ENCODE assay signal across 13 cellular contexts in the genomic region with DNA sequence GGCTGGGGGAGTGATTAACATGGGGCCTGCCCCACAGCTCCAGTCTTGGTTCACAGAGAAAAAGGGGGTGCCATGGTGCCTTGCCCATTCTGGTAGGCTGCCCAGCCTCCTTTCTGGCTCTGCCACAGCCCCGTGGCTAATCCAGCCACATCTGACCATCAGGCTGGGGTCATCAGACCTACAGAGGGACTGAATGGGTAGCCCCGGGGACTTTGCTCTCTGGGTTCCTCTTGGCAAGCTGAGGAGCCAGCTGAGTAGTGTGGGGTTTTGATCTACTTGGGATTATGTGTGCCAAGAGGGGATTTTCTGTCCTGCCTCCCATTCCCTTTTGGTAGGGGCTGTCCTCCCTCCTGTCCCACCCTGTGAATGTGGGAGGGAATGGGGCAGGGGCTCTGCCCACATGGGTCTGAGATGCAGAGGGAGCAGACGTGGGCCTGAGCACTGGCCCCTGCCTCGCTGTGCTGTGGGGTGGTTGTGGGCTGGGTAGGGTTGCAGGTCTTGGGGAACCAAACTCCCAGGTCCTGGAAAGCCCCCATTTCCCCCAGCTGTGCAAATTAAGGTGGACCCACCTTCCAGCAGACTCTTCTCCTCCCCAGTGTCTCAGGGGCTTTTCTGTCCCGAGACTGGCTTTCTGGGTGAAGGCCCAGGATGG. TPM values are rescaled to one million over a fixed set of nuclear protein-coding genes. Genes with fewer than 3 reads are reported as not detected.
A peak's percentile ranks its signal among the peaks of the same experiment; 100 is the strongest.
DNase-seq lines count a peak whose midpoint lies in the region; ATAC-seq and TF ChIP-seq lines count a peak whose summit lies in the region.
"Had no signal": no experiment of that assay in that cellular context is flagged by ENCODE, and none has a peak within 500 bp of the region (broad histone marks: within the 10 kb centered on the region; RNA-seq: fewer than 3 reads in every experiment).

No MANE protein-coding gene starts in this region.

- CTCF ChIA-PET in CD4-positive, alpha-beta memory T cell (lab: Charles Lee; ENCODE audit: partially characterized antibody): interaction anchor here (0.9 to 4.8 kb wide), 6 partner anchors 14 to 41 kb away, joined by 3 to 22 read pairs (median 12); partner anchors contain the start of gene CD82

- H3K79me2 ChIP-seq in KMS-11 (ENCODE audit: insufficient read depth, low read depth): no peaks in the 10 kb centered on the region

- peaks cover 4% of the 10 kb centered on the region for H3K36me3 ChIP-seq in CD4-positive, alpha-beta memory T cell (ENCODE audit: insufficient read depth, low read length)
- no peaks in the 10 kb centered on the region for H3K36me3 ChIP-seq in KMS-11 (ENCODE audit: insufficient read depth)
- no peaks in the 10 kb centered on the region for H3K36me3 ChIP-seq in testis (ENCODE audit: low read depth, missing control alignments)

- H3K27me3 Mint-ChIP-seq in CD4-positive, alpha-beta memory T cell: no peaks in the 10 kb centered on the region

- no peaks in the 10 kb centered on the region for H4K20me1 ChIP-seq in KMS-11 (ENCODE audit: insufficient read depth)

- H3K36me3 Mint-ChIP-seq in CD4-positive, alpha-beta memory T cell: peaks cover 15 to 31% of the 10 kb centered on the region in 2 donors

- peaks cover 92% of the 10 kb centered on the region for H3K4me1 ChIP-seq in CD4-positive, alpha-beta memory T cell (ENCODE audit: insufficient read depth, low read length)
- peaks cover 49% of the 10 kb centered on the region for H3K4me1 ChIP-seq in KMS-11 (ENCODE audit: low read depth, poor library complexity, severe bottlenecking)
- H3K4me1 ChIP-seq in testis: peaks cover 26% of the 10 kb centered on the region

- DNase-seq in CD4-positive, alpha-beta memory T cell: peak in 1 of 5 donors; percentile 51
- DNase-seq in epidermal melanocyte (ENCODE audit: insufficient read length, low spot score) (peak; percentile 51), testis (no peak), DMS 273 (lab: John Stamatoyannopoulos, UW; ENCODE audit: unreplicated experiment) (no peak), NCI-H1048 (lab: John Stamatoyannopoulos, UW) (no peak), GM03348 (ENCODE audit: low spot score) (no peak)
- DNase-seq: HFFc6, left lung had no signal

- H2AFZ ChIP-seq in KMS-11 (ENCODE audit: low read depth): peak overlapping the region; percentile 42; the same call in 1 of the 2 replicates

- peak overlapping the region; percentile 38 to 90 (median 85) for H3K4me3 Mint-ChIP-seq in CD4-positive, alpha-beta memory T cell
- H3K4me3 Mint-ChIP-seq: CD14-positive monocyte, HFFc6 had no signal

- peak overlapping the region; percentile 94 to 99 (median 98) for H3K27ac Mint-ChIP-seq in CD4-positive, alpha-beta memory T cell
- H3K27ac Mint-ChIP-seq: HFFc6 had no signal

- H3K4me3 ChIP-seq in CD4-positive, alpha-beta memory T cell (ENCODE audit: low read length in 2 of 2): peak overlapping the region; percentile 29 to 36
- no peak overlapping the region for H3K4me3 ChIP-seq in KMS-11 (IDR thresholded peaks at IDR 0.05; ENCODE audit: insufficient read depth, low read depth, low read length)
- H3K4me3 ChIP-seq in testis: no peak overlapping the region
- H3K4me3 ChIP-seq: gastroesophageal sphincter, left lung had no signal

- H3K27ac ChIP-seq in CD4-positive, alpha-beta memory T cell (ENCODE audit: low read depth, low read length): peak overlapping the region; percentile 83
- H3K27ac ChIP-seq in KMS-11 (peak overlapping the region; percentile 91), testis (no peak overlapping the region)

- intact Hi-C loops in CD4-positive, alpha-beta memory T cell (cut with micrococcal nuclease): loop anchor here (1.0 kb wide), 1 partner anchor 14 kb away; no protein-coding TSS in a partner anchor
- intact Hi-C loops in testis (cut with DNase I; ENCODE audit: low total_unique reads): no loop called here

- H3K9me3 Mint-ChIP-seq in CD4-positive, alpha-beta memory T cell: no peaks in the 10 kb centered on the region
- H3K9me3 Mint-ChIP-seq: HFFc6 had no signal

- peak; percentile 7 for ATAC-seq in GM19035 (IDR thresholded peaks at IDR 0.05; ENCODE audit: unreplicated experiment)
- ATAC-seq: gastroesophageal sphincter, HepG2, left lung had no signal

- no peaks in the 10 kb centered on the region for H3K27me3 ChIP-seq in CD4-positive, alpha-beta memory T cell (ENCODE audit: insufficient read depth, low read length)
- H3K27me3 ChIP-seq in KMS-11 (ENCODE audit: insufficient read depth, low read depth): no peaks in the 10 kb centered on the region
- H3K27me3 ChIP-seq in testis: no peaks in the 10 kb centered on the region
- H3K27me3 ChIP-seq: gastroesophageal sphincter, left lung had no signal

- H3K9me3 ChIP-seq in CD4-positive, alpha-beta memory T cell (ENCODE audit: control insufficient read depth in 1 of 2, low read length in 2 of 2): no peaks in the 10 kb centered on the region
- H3K9me3 ChIP-seq in testis: no peaks in the 10 kb centered on the region
- H3K9me3 ChIP-seq: gastroesophageal sphincter, left lung had no signal

- POLR2A ChIA-PET in CD4-positive, alpha-beta memory T cell (lab: Charles Lee; ENCODE audit: partially characterized antibody): interaction anchor here (0.9 to 18.2 kb wide), 7 partner anchors 10 to 84 kb away, joined by 4 to 287 read pairs (median 14); partner anchors contain the start of gene CD82

- no peak for TF ChIP-seq POLR2A in testis (IDR thresholded peaks at IDR 0.05)

- peaks cover 42 to 95% (median 70%) of the 10 kb centered on the region in 4 donors for H3K4me1 Mint-ChIP-seq in CD4-positive, alpha-beta memory T cell

- TF ChIP-seq CTCF in KMS-11 (conservative IDR thresholded peaks at IDR 0.05; ENCODE audit: low read depth, low read length) (no peak), testis (IDR thresholded peaks at IDR 0.05) (no peak)

- peak overlapping the region; percentile 75 for H3K9ac ChIP-seq in KMS-11

- WGBS in testis, 2 donors: 90 to 96% methylated on average over 3 to 5 of the region's 5 CpGs

- peak overlapping the region; percentile 88 for H3K4me2 ChIP-seq in KMS-11

RNA-seq across cellular contexts. Expression of gene CD82, which starts 32.0 kb away (rescaled TPM):
- 100 to 1,000 TPM; 130 to 133 TPM for total RNA-seq in CD4-positive, alpha-beta memory T cell
- 100 to 1,000 TPM; 250 to 260 TPM for polyA plus RNA-seq in CD4-positive, alpha-beta memory T cell
- 10 to 100 TPM in 1 of 2 donors, 1 to 10 TPM in 1; 5.0 to 13.0 TPM for total RNA-seq in testis
- polyA plus RNA-seq in testis (ENCODE audit: insufficient read depth, low read depth, low replicate concordance): 13.7 TPM
- total RNA-seq: HepG2 had no signal

Comparison
In these comparisons a context has a peak if more than half of its experiments do, and no peak if none do; other contexts are left out.
1. H3K27ac ChIP-seq: peak in CD4-positive, alpha-beta memory T cell (single experiment) and KMS-11 (single experiment); none in testis (0 of 2).
2. H3K4me3 ChIP-seq: peak in CD4-positive, alpha-beta memory T cell (2 of 2); none in KMS-11 (single experiment) and testis (0 of 2).
3. RNA of gene CD82, which starts 32.0 kb away (total RNA-seq): 130 to 133 TPM in CD4-positive, alpha-beta memory T cell; 5.0 to 13.0 TPM in testis; every median in the first group is over 4 times any median in the second.